In genomic region chr18:34913837-34914755, GRCh38 we compare ENCODE assay signal across 13 cellular contexts.
DNase-seq lines count a peak whose midpoint lies in the region; ATAC-seq and TF ChIP-seq lines count a peak whose summit lies in the region.
"Had no signal": no experiment of that assay in that cellular context is flagged by ENCODE, and none has a peak within 500 bp of the region (broad histone marks: within the 10 kb centered on the region; RNA-seq: fewer than 3 reads in every experiment).

No MANE protein-coding gene starts in this region.

- intact Hi-C loops in CD4-positive, alpha-beta memory T cell (cut with micrococcal nuclease): no loop called here
- intact Hi-C loops in stomach (cut with DNase I; ENCODE audit: low total_unique reads): no loop called here

- in situ Hi-C loops in Caki2 (cut with HindIII; ENCODE audit: low pct_unique_long_range_greater_than_20kb, low sequenced_read_pairs): no loop called here

- TF ChIP-seq EP300 in stomach (IDR thresholded peaks at IDR 0.05): no peak

- ATAC-seq in HG02588 (IDR thresholded peaks at IDR 0.05; ENCODE audit: unreplicated experiment): no peak
- ATAC-seq: pancreas had no signal

- H3K27me3 Mint-ChIP-seq in CD4-positive, alpha-beta memory T cell: peaks cover 1 to 3% of the 10 kb centered on the region in 2 donors

- H3K4me3 ChIP-seq in SJSA1 (no peak overlapping the region), fibroblast of villous mesenchyme (ENCODE audit: low read depth, low read length) (no peak overlapping the region), neuron (ENCODE audit: low read length) (no peak overlapping the region), stomach (no peak overlapping the region), WERI-Rb-1 (ENCODE audit: low read depth, low read length) (no peak overlapping the region)
- H3K4me3 ChIP-seq in CD4-positive, alpha-beta memory T cell (ENCODE audit: low read length in 2 of 2): no peak overlapping the region
- H3K4me3 ChIP-seq: adrenal gland, pancreas, PC-9 had no signal

- peaks cover 0 to 2% (median 0%) of the 10 kb centered on the region in 8 donors for H3K9me3 Mint-ChIP-seq in CD4-positive, alpha-beta memory T cell
- H3K9me3 Mint-ChIP-seq: T-helper 2 cell treated with Interferon-gamma antibody and Interleukin-4, amounts not matched to agents 5 μg/mL and 100 μg/mL, for 36 hours had no signal

- H3K4me1 Mint-ChIP-seq in CD4-positive, alpha-beta memory T cell: no peaks in the 10 kb centered on the region

- CTCF ChIA-PET in CD4-positive, alpha-beta memory T cell (lab: Charles Lee; ENCODE audit: partially characterized antibody): no interaction called here

- peak overlapping the region; percentile 41 for H2AFZ ChIP-seq in neuron (ENCODE audit: low read depth, low read length)
- H2AFZ ChIP-seq: PC-9 had no signal

- H3K27ac ChIP-seq in SJSA1 (peak overlapping the region; percentile 71), stomach (no peak overlapping the region), WERI-Rb-1 (no peak overlapping the region)
- no peak overlapping the region for H3K27ac ChIP-seq in CD4-positive, alpha-beta memory T cell (ENCODE audit: low read depth, low read length)
- H3K27ac ChIP-seq: adrenal gland, pancreas, PC-9 had no signal

- H3K27me3 ChIP-seq in SJSA1 (replicated peaks): no peaks in the 10 kb centered on the region
- no peaks in the 10 kb centered on the region for H3K27me3 ChIP-seq in neuron (ENCODE audit: insufficient read depth, low read length)
- H3K27me3 ChIP-seq in CD4-positive, alpha-beta memory T cell (ENCODE audit: insufficient read depth, low read length): no peaks in the 10 kb centered on the region
- no peaks in the 10 kb centered on the region for H3K27me3 ChIP-seq in stomach
- no peaks in the 10 kb centered on the region for H3K27me3 ChIP-seq in WERI-Rb-1 (ENCODE audit: insufficient read depth, low read depth, severe bottlenecking)
- H3K27me3 ChIP-seq: adrenal gland, pancreas had no signal

- TF ChIP-seq CTCF in fibroblast of villous mesenchyme (IDR thresholded peaks at IDR 0.05; ENCODE audit: insufficient read depth, low read depth, low read length) (no peak), stomach (IDR thresholded peaks at IDR 0.05) (no peak), WERI-Rb-1 (IDR thresholded peaks at IDR 0.05; ENCODE audit: low read depth, low read length) (no peak)

- H3K36me3 ChIP-seq in SJSA1 (no peaks in the 10 kb centered on the region), neuron (ENCODE audit: insufficient read depth, low read length) (no peaks in the 10 kb centered on the region), stomach (no peaks in the 10 kb centered on the region), WERI-Rb-1 (no peaks in the 10 kb centered on the region)
- H3K36me3 ChIP-seq in CD4-positive, alpha-beta memory T cell (ENCODE audit: insufficient read depth, low read length): no peaks in the 10 kb centered on the region
- H3K36me3 ChIP-seq: adrenal gland, pancreas had no signal

- H3K4me1 ChIP-seq in SJSA1 (replicated peaks) (peaks cover 43% of the 10 kb centered on the region), neuron (ENCODE audit: insufficient read depth, low read length) (peaks cover 14% of the 10 kb centered on the region), stomach (no peaks in the 10 kb centered on the region)
- no peaks in the 10 kb centered on the region for H3K4me1 ChIP-seq in CD4-positive, alpha-beta memory T cell (ENCODE audit: insufficient read depth, low read length)
- H3K4me1 ChIP-seq: pancreas had no signal

- H3K4me3 Mint-ChIP-seq in CD4-positive, alpha-beta memory T cell: no peak overlapping the region
- H3K4me3 Mint-ChIP-seq: T-helper 2 cell treated with Interferon-gamma antibody and Interleukin-4, amounts not matched to agents 5 μg/mL and 100 μg/mL, for 36 hours had no signal

- H3K27ac Mint-ChIP-seq in CD4-positive, alpha-beta memory T cell: no peak overlapping the region
- H3K27ac Mint-ChIP-seq: T-helper 2 cell treated with Interferon-gamma antibody and Interleukin-4, amounts not matched to agents 5 μg/mL and 100 μg/mL, for 36 hours had no signal

- POLR2A ChIA-PET in CD4-positive, alpha-beta memory T cell (lab: Charles Lee; ENCODE audit: partially characterized antibody): no interaction called here

- TF ChIP-seq POLR2A in stomach (IDR thresholded peaks at IDR 0.05): no peak

- H3K9me3 ChIP-seq in SJSA1 (replicated peaks) (no peaks in the 10 kb centered on the region), neuron (ENCODE audit: low read length) (no peaks in the 10 kb centered on the region), stomach (no peaks in the 10 kb centered on the region), WERI-Rb-1 (ENCODE audit: severe bottlenecking) (no peaks in the 10 kb centered on the region)
- H3K9me3 ChIP-seq in CD4-positive, alpha-beta memory T cell (ENCODE audit: control insufficient read depth in 1 of 2, low read length in 2 of 2): no peaks in the 10 kb centered on the region
- H3K9me3 ChIP-seq: adrenal gland, pancreas had no signal

- no peaks in the 10 kb centered on the region for H3K36me3 Mint-ChIP-seq in CD4-positive, alpha-beta memory T cell

- whole genome bisulfite sequencing in stomach, 5 donors: 72 to 86% (median 81%) methylated on average over 4 of the region's 4 CpGs

- DNase-seq in Caki2 (ENCODE audit: low read depth) (peak; percentile 16), SJSA1 (ENCODE audit: low read depth in 1 of 2, low spot score in 2 of 2) (peak; percentile 60 to 62), fibroblast of villous mesenchyme (ENCODE audit: low read depth) (peak; percentile 83), stomach (no peak), WERI-Rb-1 (no peak)
- no peak for DNase-seq in CD4-positive, alpha-beta memory T cell
- DNase-seq: adrenal gland, erythroblast, pancreas, PC-9 had no signal

Comparison
In these comparisons a context has a peak if more than half of its experiments do, and no peak if none do; other contexts are left out.
1. DNase-seq: peak in Caki2 (single experiment), SJSA1 (2 of 2) and fibroblast of villous mesenchyme (single experiment); none in CD4-positive, alpha-beta memory T cell (0 of 5), stomach (single experiment) and WERI-Rb-1 (single experiment).